1 cellular context compared by ENCODE assay signal in the genomic region with DNA sequence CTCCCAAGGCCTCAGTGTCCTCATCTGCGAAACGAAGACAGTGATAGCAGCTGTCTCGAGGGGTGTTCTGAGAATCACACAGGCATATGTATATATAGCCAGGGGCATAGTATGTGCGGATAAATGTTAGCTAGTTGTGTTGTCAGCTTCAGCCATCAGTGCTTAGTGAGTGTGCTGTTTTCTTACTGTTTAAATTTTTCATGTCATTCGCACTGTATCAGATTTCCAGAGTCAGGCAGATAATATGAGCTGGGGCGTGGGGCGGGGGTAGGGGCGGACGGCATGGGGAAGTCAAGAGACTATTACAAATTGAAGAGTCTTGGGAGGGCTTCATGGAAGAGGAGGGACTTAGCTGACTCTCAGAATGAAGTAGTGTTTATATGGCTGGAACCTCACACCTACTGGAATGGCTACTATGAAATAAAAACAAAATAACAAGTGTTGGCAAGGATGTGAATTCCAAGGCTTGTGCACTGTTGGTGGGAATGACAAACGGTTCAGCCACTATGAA.
TF ChIP-seq lines count a peak whose summit lies in the region.

No MANE protein-coding gene starts in this region.

TF ChIP-seq in HepG2, 621 proteins besides CTCF, POLR2A, EP300 and RAD21 (continued from another document):
- TF ChIP-seq ZNF383 (CRISPR knock-in tag; IDR thresholded peaks at IDR 0.05; ENCODE audit: borderline replicate concordance) = no peak
- TF ChIP-seq ATF1 (CRISPR knock-in tag; IDR thresholded peaks at IDR 0.05) = no peak
- TF ChIP-seq, protein P1, sequence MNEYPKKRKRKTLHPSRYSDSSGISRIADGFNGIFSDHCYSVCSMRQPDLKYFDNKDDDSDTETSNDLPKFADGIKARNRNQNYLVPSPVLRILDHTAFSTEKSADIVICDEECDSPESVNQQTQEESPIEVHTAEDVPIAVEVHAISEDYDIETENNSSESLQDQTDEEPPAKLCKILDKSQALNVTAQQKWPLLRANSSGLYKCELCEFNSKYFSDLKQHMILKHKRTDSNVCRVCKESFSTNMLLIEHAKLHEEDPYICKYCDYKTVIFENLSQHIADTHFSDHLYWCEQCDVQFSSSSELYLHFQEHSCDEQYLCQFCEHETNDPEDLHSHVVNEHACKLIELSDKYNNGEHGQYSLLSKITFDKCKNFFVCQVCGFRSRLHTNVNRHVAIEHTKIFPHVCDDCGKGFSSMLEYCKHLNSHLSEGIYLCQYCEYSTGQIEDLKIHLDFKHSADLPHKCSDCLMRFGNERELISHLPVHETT (CRISPR knock-in tag; conservative IDR thresholded peaks at IDR 0.05) = no peak
- TF ChIP-seq RARG (CRISPR knock-in tag; IDR thresholded peaks at IDR 0.05; ENCODE audit: low read depth) = no peak
- no peak for TF ChIP-seq HDAC1 (CRISPR knock-in tag; IDR thresholded peaks at IDR 0.05)
- TF ChIP-seq, protein P2, sequence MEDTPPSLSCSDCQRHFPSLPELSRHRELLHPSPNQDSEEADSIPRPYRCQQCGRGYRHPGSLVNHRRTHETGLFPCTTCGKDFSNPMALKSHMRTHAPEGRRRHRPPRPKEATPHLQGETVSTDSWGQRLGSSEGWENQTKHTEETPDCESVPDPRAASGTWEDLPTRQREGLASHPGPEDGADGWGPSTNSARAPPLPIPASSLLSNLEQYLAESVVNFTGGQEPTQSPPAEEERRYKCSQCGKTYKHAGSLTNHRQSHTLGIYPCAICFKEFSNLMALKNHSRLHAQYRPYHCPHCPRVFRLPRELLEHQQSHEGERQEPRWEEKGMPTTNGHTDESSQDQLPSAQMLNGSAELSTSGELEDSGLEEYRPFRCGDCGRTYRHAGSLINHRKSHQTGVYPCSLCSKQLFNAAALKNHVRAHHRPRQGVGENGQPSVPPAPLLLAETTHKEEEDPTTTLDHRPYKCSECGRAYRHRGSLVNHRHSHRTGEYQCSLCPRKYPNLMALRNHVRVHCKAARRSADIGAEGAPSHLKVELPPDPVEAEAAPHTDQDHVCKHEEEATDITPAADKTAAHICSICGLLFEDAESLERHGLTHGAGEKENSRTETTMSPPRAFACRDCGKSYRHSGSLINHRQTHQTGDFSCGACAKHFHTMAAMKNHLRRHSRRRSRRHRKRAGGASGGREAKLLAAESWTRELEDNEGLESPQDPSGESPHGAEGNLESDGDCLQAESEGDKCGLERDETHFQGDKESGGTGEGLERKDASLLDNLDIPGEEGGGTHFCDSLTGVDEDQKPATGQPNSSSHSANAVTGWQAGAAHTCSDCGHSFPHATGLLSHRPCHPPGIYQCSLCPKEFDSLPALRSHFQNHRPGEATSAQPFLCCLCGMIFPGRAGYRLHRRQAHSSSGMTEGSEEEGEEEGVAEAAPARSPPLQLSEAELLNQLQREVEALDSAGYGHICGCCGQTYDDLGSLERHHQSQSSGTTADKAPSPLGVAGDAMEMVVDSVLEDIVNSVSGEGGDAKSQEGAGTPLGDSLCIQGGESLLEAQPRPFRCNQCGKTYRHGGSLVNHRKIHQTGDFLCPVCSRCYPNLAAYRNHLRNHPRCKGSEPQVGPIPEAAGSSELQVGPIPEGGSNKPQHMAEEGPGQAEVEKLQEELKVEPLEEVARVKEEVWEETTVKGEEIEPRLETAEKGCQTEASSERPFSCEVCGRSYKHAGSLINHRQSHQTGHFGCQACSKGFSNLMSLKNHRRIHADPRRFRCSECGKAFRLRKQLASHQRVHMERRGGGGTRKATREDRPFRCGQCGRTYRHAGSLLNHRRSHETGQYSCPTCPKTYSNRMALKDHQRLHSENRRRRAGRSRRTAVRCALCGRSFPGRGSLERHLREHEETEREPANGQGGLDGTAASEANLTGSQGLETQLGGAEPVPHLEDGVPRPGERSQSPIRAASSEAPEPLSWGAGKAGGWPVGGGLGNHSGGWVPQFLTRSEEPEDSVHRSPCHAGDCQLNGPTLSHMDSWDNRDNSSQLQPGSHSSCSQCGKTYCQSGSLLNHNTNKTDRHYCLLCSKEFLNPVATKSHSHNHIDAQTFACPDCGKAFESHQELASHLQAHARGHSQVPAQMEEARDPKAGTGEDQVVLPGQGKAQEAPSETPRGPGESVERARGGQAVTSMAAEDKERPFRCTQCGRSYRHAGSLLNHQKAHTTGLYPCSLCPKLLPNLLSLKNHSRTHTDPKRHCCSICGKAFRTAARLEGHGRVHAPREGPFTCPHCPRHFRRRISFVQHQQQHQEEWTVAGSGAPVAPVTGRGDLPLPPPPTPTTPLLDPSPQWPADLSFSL (CRISPR knock-in tag; IDR thresholded peaks at IDR 0.05) = no peak
- TF ChIP-seq SMAD3 (CRISPR knock-in tag; IDR thresholded peaks at IDR 0.05) = no peak
- TF ChIP-seq ZNF547 (CRISPR knock-in tag; IDR thresholded peaks at IDR 0.05) = no peak
- no peak for TF ChIP-seq ZNF567 (CRISPR knock-in tag; IDR thresholded peaks at IDR 0.05; ENCODE audit: borderline replicate concordance)
- no peak for TF ChIP-seq MIXL1 (CRISPR knock-in tag; IDR thresholded peaks at IDR 0.05)
- TF ChIP-seq ELF4 (CRISPR knock-in tag; IDR thresholded peaks at IDR 0.05; ENCODE audit: borderline replicate concordance) = no peak
- no peak for TF ChIP-seq HIVEP1 (CRISPR knock-in tag; IDR thresholded peaks at IDR 0.05)
